In the genomic region with DNA sequence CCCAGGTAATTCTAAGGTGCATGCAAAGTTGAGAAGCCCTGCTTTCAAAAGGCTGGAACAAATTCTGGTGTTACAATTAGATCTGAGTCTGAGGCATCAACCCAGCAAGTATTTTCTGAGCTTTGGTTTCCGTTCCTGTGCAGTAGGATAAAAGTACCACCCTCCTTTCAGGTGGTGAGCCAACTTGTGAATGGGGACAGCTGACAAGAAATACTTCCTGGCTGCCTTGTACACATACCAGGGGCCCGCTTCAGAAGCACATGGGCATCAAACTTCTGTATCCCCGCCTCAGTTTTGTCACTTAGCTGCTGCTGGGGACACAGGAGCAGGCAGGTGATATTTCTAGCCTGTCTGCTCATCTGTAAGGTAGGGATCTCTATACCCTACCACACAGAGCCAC, we compare ENCODE assay signal across 1 cellular context.
TF ChIP-seq lines count a peak whose summit lies in the region.

No MANE protein-coding gene starts in this region.

TF ChIP-seq in GM12878, 131 proteins besides CTCF, POLR2A, EP300 and RAD21:
- TF ChIP-seq, protein P1, sequence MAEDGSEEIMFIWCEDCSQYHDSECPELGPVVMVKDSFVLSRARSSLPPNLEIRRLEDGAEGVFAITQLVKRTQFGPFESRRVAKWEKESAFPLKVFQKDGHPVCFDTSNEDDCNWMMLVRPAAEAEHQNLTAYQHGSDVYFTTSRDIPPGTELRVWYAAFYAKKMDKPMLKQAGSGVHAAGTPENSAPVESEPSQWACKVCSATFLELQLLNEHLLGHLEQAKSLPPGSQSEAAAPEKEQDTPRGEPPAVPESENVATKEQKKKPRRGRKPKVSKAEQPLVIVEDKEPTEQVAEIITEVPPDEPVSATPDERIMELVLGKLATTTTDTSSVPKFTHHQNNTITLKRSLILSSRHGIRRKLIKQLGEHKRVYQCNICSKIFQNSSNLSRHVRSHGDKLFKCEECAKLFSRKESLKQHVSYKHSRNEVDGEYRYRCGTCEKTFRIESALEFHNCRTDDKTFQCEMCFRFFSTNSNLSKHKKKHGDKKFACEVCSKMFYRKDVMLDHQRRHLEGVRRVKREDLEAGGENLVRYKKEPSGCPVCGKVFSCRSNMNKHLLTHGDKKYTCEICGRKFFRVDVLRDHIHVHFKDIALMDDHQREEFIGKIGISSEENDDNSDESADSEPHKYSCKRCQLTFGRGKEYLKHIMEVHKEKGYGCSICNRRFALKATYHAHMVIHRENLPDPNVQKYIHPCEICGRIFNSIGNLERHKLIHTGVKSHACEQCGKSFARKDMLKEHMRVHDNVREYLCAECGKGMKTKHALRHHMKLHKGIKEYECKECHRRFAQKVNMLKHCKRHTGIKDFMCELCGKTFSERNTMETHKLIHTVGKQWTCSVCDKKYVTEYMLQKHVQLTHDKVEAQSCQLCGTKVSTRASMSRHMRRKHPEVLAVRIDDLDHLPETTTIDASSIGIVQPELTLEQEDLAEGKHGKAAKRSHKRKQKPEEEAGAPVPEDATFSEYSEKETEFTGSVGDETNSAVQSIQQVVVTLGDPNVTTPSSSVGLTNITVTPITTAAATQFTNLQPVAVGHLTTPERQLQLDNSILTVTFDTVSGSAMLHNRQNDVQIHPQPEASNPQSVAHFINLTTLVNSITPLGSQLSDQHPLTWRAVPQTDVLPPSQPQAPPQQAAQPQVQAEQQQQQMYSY (CRISPR knock-in tag; IDR thresholded peaks at IDR 0.05): no peak
- TF ChIP-seq TARDBP (IDR thresholded peaks at IDR 0.05; ENCODE audit: borderline replicate concordance): no peak
- TF ChIP-seq CBX5 (IDR thresholded peaks at IDR 0.05; ENCODE audit: low read depth): no peak
- TF ChIP-seq, protein P2, sequence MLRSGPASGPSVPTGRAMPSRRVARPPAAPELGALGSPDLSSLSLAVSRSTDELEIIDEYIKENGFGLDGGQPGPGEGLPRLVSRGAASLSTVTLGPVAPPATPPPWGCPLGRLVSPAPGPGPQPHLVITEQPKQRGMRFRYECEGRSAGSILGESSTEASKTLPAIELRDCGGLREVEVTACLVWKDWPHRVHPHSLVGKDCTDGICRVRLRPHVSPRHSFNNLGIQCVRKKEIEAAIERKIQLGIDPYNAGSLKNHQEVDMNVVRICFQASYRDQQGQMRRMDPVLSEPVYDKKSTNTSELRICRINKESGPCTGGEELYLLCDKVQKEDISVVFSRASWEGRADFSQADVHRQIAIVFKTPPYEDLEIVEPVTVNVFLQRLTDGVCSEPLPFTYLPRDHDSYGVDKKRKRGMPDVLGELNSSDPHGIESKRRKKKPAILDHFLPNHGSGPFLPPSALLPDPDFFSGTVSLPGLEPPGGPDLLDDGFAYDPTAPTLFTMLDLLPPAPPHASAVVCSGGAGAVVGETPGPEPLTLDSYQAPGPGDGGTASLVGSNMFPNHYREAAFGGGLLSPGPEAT (IDR thresholded peaks at IDR 0.05; ENCODE audit: low read depth): no peak
- TF ChIP-seq SRF (IDR thresholded peaks at IDR 0.05; ENCODE audit: low read depth in 2 of 2, low read length in 2 of 2): no peak
- TF ChIP-seq, protein P3, sequence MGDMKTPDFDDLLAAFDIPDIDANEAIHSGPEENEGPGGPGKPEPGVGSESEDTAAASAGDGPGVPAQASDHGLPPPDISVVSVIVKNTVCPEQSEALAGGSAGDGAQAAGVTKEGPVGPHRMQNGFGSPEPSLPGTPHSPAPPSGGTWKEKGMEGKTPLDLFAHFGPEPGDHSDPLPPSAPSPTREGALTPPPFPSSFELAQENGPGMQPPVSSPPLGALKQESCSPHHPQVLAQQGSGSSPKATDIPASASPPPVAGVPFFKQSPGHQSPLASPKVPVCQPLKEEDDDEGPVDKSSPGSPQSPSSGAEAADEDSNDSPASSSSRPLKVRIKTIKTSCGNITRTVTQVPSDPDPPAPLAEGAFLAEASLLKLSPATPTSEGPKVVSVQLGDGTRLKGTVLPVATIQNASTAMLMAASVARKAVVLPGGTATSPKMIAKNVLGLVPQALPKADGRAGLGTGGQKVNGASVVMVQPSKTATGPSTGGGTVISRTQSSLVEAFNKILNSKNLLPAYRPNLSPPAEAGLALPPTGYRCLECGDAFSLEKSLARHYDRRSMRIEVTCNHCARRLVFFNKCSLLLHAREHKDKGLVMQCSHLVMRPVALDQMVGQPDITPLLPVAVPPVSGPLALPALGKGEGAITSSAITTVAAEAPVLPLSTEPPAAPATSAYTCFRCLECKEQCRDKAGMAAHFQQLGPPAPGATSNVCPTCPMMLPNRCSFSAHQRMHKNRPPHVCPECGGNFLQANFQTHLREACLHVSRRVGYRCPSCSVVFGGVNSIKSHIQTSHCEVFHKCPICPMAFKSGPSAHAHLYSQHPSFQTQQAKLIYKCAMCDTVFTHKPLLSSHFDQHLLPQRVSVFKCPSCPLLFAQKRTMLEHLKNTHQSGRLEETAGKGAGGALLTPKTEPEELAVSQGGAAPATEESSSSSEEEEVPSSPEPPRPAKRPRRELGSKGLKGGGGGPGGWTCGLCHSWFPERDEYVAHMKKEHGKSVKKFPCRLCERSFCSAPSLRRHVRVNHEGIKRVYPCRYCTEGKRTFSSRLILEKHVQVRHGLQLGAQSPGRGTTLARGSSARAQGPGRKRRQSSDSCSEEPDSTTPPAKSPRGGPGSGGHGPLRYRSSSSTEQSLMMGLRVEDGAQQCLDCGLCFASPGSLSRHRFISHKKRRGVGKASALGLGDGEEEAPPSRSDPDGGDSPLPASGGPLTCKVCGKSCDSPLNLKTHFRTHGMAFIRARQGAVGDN (IDR thresholded peaks at IDR 0.05): no peak
- TF ChIP-seq TBL1XR1 (IDR thresholded peaks at IDR 0.05; ENCODE audit: low read depth, low read length): no peak
- TF ChIP-seq CHD1 (IDR thresholded peaks at IDR 0.05; ENCODE audit: low read depth, low read length): no peak
- no peak for TF ChIP-seq HDAC6 (IDR thresholded peaks at IDR 0.05; ENCODE audit: unreplicated experiment)
- TF ChIP-seq ZNF217 (IDR thresholded peaks at IDR 0.05): no peak
- TF ChIP-seq PAX8 (IDR thresholded peaks at IDR 0.05): no peak
- no peak for TF ChIP-seq RUNX3 (IDR thresholded peaks at IDR 0.05; ENCODE audit: low read length)
- TF ChIP-seq IKZF1 (conservative IDR thresholded peaks at IDR 0.05): no peak
- no peak for TF ChIP-seq ZNF24 (IDR thresholded peaks at IDR 0.05)
TF ChIP-seq in GM12878: peak in this region for 0.
